Comparison of ENCODE assay signal across 14 cellular contexts in the genomic region with DNA sequence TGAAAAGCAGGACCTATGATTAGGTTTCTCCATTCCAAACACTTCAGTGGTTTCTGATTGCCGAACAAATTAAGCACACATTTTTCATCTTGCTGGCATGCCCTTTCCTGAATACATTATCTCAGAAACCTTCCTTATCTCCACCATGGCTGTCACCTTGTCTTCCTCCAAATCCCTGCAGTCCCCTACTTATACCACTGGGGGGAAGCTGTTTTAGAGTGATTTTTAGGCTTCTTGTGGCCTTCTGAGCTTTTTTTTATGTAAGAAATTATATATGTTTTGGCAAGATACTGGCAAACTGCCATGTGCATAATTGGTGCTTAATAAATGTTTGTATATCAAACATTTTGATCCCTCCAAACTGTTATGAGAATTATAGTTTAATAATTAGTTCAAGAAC.
DNase-seq lines count a peak whose midpoint lies in the region; ATAC-seq and TF ChIP-seq lines count a peak whose summit lies in the region.
"Had no signal": no experiment of that assay in that cellular context is flagged by ENCODE, and none has a peak within 500 bp of the region (broad histone marks: within the 10 kb centered on the region; RNA-seq: fewer than 3 reads in every experiment).

No MANE protein-coding gene starts in this region.

- 71% methylated on average over 1 of the region's 1 CpG for WGBS in hepatocyte (ENCODE audit: low lambda C conversion rate, missing lambda C conversion rate)
- 74% methylated on average over 1 of the region's 1 CpG for WGBS in esophagus muscularis mucosa

- H4K20me1 ChIP-seq in OCI-LY7 (ENCODE audit: insufficient read depth, low read length): no peaks in the 10 kb centered on the region
- H4K20me1 ChIP-seq in hepatocyte (ENCODE audit: insufficient read depth, poor library complexity, severe bottlenecking): no peaks in the 10 kb centered on the region

- DNase-seq in ELR (ENCODE audit: low read depth) (peak; percentile 4), OCI-LY7 (ENCODE audit: low spot score) (peak; percentile 5), hepatocyte (ENCODE audit: low spot score) (no peak), esophagus muscularis mucosa (ENCODE audit: extremely low spot score) (no peak), amniotic stem cell (lab: John Stamatoyannopoulos, UW) (no peak), left colon (no peak)
- DNase-seq: activated T-cell treated with anti-CD3 and anti-CD28 coated beads for 4 hours, foreskin melanocyte, lower lobe of right lung, NCI-H774 had no signal

- H3K4me2 ChIP-seq in OCI-LY7 (ENCODE audit: low read length) (no peak overlapping the region), hepatocyte (no peak overlapping the region)

- no peak overlapping the region for H2AFZ ChIP-seq in OCI-LY7 (ENCODE audit: low read length)
- no peak overlapping the region for H2AFZ ChIP-seq in hepatocyte

- intact Hi-C loops in OCI-LY7 (cut with micrococcal nuclease; ENCODE audit: unreplicated experiment): no loop called here
- intact Hi-C loops in esophagus muscularis mucosa (cut with DNase I): no loop called here
- intact Hi-C loops in left colon (cut with DNase I, micrococcal nuclease): no loop called here

- H3K9me3 ChIP-seq in OCI-LY7 (ENCODE audit: low read length): no peaks in the 10 kb centered on the region
- no peaks in the 10 kb centered on the region for H3K9me3 ChIP-seq in hepatocyte (ENCODE audit: low read depth)
- H3K9me3 ChIP-seq in esophagus muscularis mucosa: no peaks in the 10 kb centered on the region
- H3K9me3 ChIP-seq: lower lobe of right lung, right atrium auricular region had no signal

- no peaks in the 10 kb centered on the region for H3K36me3 ChIP-seq in OCI-LY7 (ENCODE audit: insufficient read depth, low read length)
- H3K36me3 ChIP-seq in hepatocyte (replicated peaks; ENCODE audit: insufficient read depth, low read depth): no peaks in the 10 kb centered on the region
- no peaks in the 10 kb centered on the region for H3K36me3 ChIP-seq in esophagus muscularis mucosa
- H3K36me3 ChIP-seq: cardiac muscle cell, lower lobe of right lung, right atrium auricular region had no signal

- H3K4me1 ChIP-seq in OCI-LY7 (ENCODE audit: insufficient read depth, low read length, poor library complexity, severe bottlenecking) (no peaks in the 10 kb centered on the region), hepatocyte (ENCODE audit: insufficient read depth) (peaks cover 14% of the 10 kb centered on the region), esophagus muscularis mucosa (peaks cover 0 to 2% (median 0%) of the 10 kb centered on the region in 4 donors)
- H3K4me1 ChIP-seq: lower lobe of right lung, right atrium auricular region had no signal

- H3K27me3 ChIP-seq in hepatocyte: no peaks in the 10 kb centered on the region
- H3K27me3 ChIP-seq in esophagus muscularis mucosa: peaks cover 0 to 5% (median 0%) of the 10 kb centered on the region in 4 donors
- H3K27me3 ChIP-seq: cardiac muscle cell, right atrium auricular region had no signal

- H3K79me2 ChIP-seq in OCI-LY7 (ENCODE audit: insufficient read depth, low read depth, low read length) (no peaks in the 10 kb centered on the region), hepatocyte (no peaks in the 10 kb centered on the region)

- BruUV-seq in OCI-LY7 (replicated peaks; lab: Mats Ljungman, UMichigan): no TSS peak

- TF ChIP-seq EP300 in esophagus muscularis mucosa (IDR thresholded peaks at IDR 0.05): no peak

- TF ChIP-seq CTCF in OCI-LY7 (conservative IDR thresholded peaks at IDR 0.05; ENCODE audit: low read length) (peak; percentile 63), hepatocyte (IDR thresholded peaks at IDR 0.05; ENCODE audit: poor library complexity) (peak; percentile 18), esophagus muscularis mucosa (IDR thresholded peaks at IDR 0.05) (peak in 1 of 3 experiments; percentile 14)

- peak; percentile 58 for ATAC-seq in HG03432 (IDR thresholded peaks at IDR 0.05; ENCODE audit: unreplicated experiment)
- no peak for ATAC-seq in GM19455 (IDR thresholded peaks at IDR 0.05; ENCODE audit: unreplicated experiment)
- ATAC-seq in left colon: no peak
- ATAC-seq: lower lobe of right lung had no signal

- H3K9me2 ChIP-seq in OCI-LY7 (ENCODE audit: insufficient read depth, low read length) (no peaks in the 10 kb centered on the region), hepatocyte (replicated peaks; ENCODE audit: insufficient read depth) (no peaks in the 10 kb centered on the region)

- H3K4me3 ChIP-seq in OCI-LY7 (ENCODE audit: low read depth, low read length, poor library complexity, severe bottlenecking): no peak overlapping the region
- no peak overlapping the region for H3K4me3 ChIP-seq in hepatocyte
- H3K4me3 ChIP-seq in esophagus muscularis mucosa: no peak overlapping the region
- H3K4me3 ChIP-seq: cardiac muscle cell, lower lobe of right lung, right atrium auricular region had no signal

- CTCF ChIA-PET in OCI-LY7 (lab: Charles Lee; ENCODE audit: unreplicated experiment): no interaction called here

- TF ChIP-seq POLR2A in esophagus muscularis mucosa (IDR thresholded peaks at IDR 0.05; ENCODE audit: low read depth): no peak

- no peak overlapping the region for H3K27ac ChIP-seq in OCI-LY7 (ENCODE audit: low read depth, low read length, poor library complexity, severe bottlenecking)
- no peak overlapping the region for H3K27ac ChIP-seq in hepatocyte
- no peak overlapping the region for H3K27ac ChIP-seq in esophagus muscularis mucosa (replicated peaks in 1 of 4)
- H3K27ac ChIP-seq: cardiac muscle cell, lower lobe of right lung, right atrium auricular region had no signal

- POLR2A ChIA-PET in OCI-LY7 (lab: Charles Lee): no interaction called here

Comparison
In these comparisons a context has a peak if more than half of its experiments do, and no peak if none do; other contexts are left out.
1. DNase-seq: peak in ELR (single experiment) and OCI-LY7 (single experiment); none in hepatocyte (single experiment), esophagus muscularis mucosa (single experiment), amniotic stem cell (single experiment) and left colon (0 of 2).